Comparison of ENCODE assay signal across 1 cellular context in the genomic region with DNA sequence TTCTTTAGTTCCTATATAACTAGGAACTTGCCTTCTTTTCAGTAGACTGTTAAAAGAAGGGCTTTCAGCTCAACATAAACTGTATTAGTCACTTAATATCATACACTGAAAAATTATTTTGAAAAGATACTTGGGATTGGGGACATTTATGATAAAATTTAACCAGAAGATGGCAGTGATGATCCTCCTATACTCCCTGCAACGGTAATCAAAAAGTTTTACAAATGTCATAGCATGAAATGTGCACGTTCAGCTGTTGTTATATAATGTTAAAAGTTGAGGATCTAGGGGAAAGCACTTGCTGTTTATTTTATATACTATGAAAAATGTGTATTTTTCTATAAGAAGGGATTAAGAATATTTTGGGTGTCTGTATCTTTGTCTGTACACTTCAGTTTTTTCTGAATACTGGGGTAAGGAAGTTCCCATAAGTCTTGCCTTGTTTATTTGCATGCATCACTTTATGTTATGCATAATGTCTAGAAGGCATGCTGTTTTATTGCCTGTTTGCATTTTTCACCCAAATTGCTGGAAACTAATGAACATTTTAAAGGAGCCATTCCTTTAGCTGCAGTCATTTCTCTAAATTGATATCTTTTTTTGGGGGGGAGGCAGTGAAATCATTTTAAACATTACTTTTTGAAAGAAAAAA.
TF ChIP-seq lines count a peak whose summit lies in the region.

No MANE protein-coding gene starts in this region.

TF ChIP-seq in GM12878, 131 proteins besides CTCF, POLR2A, EP300 and RAD21:
- TF ChIP-seq SMC3 (IDR thresholded peaks at IDR 0.05; ENCODE audit: borderline replicate concordance, low read length) (peak; percentile 44; the same call in 1 of the 2 replicates), BCL11A (IDR thresholded peaks at IDR 0.05; ENCODE audit: low read depth, low read length) (no peak)
